ENCODE assay signal across 20 cellular contexts in the genomic region with DNA sequence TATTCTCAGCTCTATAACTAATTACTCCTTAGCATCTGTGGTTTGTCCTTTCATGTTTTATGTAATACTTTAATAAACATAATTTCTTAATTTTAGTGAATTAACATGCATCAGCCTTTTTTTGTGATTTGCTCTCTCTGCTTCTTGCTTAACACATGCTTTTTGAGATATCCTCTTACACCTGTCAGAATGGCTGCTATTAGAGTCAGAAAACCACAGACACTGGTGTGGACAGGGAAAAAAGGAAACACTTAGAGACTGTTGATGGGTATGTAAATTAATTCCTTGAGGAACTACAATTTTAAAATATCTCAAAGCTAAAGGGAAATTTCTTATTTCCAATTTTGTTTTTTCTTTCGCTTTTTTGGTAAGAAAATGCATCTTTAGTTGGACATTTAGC.
"Had no signal": no experiment of that assay in that cellular context is flagged by ENCODE, and none has a peak within 500 bp of the region (broad histone marks: within the 10 kb centered on the region; RNA-seq: fewer than 3 reads in every experiment).

No MANE protein-coding gene starts in this region.

- H3K27ac ChIP-seq: foreskin keratinocyte, hepatocyte, left ventricle myocardium inferior, lower lobe of right lung, neural progenitor cell, ovary, right atrium auricular region, sigmoid colon, tibial artery, upper lobe of left lung, uterus had no signal

- H3K9me3 ChIP-seq: left ventricle myocardium inferior, lower lobe of right lung, ovary, right atrium auricular region, sigmoid colon, tibial artery, upper lobe of left lung, uterus had no signal

- H3K79me2 ChIP-seq: hepatocyte had no signal

- DNase-seq: effector CD4-positive, alpha-beta T cell; endodermal cell; erythroblast; foreskin keratinocyte; kidney; left cardiac atrium; left ventricle myocardium inferior; lower lobe of right lung; nucleus accumbens; ovary; sigmoid colon; stimulated activated CD4-positive, alpha-beta T cell treated with anti-CD3 and anti-CD28 coated beads, Interleukin-4, amount 100 ng/mL, for 1 hour; stimulated activated CD8-positive, alpha-beta memory T cell treated with anti-CD3 and anti-CD28 coated beads, Interleukin-4, amount 100 ng/mL, for 48 hours; tibial artery; upper lobe of left lung; uterus had no signal

- H3K9ac ChIP-seq: neural progenitor cell had no signal

- H3K36me3 ChIP-seq: left ventricle myocardium inferior, lower lobe of right lung, neural progenitor cell, ovary, right atrium auricular region, sigmoid colon, tibial artery, upper lobe of left lung, uterus had no signal

- H3K4me1 ChIP-seq: foreskin keratinocyte, left ventricle myocardium inferior, lower lobe of right lung, neural progenitor cell, right atrium auricular region, sigmoid colon, tibial artery, upper lobe of left lung, uterus had no signal

- H3K27me3 ChIP-seq: foreskin keratinocyte, hepatocyte, neural progenitor cell, ovary, right atrium auricular region, sigmoid colon, tibial artery, upper lobe of left lung, uterus had no signal

- H3K4me3 ChIP-seq: hepatocyte, left ventricle myocardium inferior, lower lobe of right lung, neural progenitor cell, ovary, right atrium auricular region, sigmoid colon, smooth muscle cell, tibial artery, upper lobe of left lung, uterus had no signal

- H2AFZ ChIP-seq: hepatocyte, neural progenitor cell had no signal

- H3K4me2 ChIP-seq: hepatocyte, neural progenitor cell, smooth muscle cell had no signal
